ENCODE assay signal across 1 cellular context in genomic region chr2:23433282-23433681, GRCh38.
TF ChIP-seq lines count a peak whose summit lies in the region.

No MANE protein-coding gene starts in this region.

TF ChIP-seq in IMR-90, 13 proteins besides CTCF, POLR2A, EP300 and RAD21:
- TF ChIP-seq MXI1 (IDR thresholded peaks at IDR 0.05; ENCODE audit: borderline replicate concordance, low read depth, low read length) (no peak), MAZ (IDR thresholded peaks at IDR 0.05; ENCODE audit: borderline replicate concordance, low read depth, low read length) (no peak), USF2 (IDR thresholded peaks at IDR 0.05; ENCODE audit: low read depth, low read length) (no peak), RFX5 (IDR thresholded peaks at IDR 0.05; ENCODE audit: low read depth, low read length) (no peak)
